8 cellular contexts compared by ENCODE assay signal in the genomic region with DNA sequence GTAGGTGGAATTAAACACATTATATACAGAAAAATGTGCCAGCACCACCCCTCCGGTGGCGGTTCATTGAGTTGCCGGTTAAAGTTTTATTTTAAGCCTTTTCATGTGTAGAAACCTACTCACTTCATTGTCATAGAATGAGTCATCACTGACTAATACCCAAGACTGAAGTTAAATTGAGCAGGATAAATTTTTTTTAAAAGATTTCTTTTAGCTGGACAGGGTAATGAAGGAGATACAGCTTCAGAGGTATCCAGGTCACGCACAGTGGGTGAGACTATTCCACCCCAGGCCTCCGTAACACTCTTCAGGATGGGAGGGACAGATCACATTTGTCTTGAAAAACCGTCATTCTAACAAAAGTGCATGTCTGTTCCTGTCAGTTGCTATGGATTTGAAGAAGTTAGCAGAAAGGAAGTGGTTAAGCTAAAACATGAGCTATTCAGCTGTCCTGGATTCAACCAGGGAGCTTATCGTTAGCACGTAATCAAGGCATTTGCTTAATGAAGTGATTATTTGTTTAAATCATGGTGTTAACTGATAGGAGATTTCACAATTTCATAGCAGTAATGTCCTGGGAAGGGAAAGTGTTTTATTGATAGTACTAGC. TPM values are rescaled to one million over a fixed set of nuclear protein-coding genes. Genes with fewer than 3 reads are reported as not detected.
DNase-seq lines count a peak whose midpoint lies in the region; ATAC-seq and TF ChIP-seq lines count a peak whose summit lies in the region.

No MANE protein-coding gene starts in this region.

- peaks cover 23% of the 10 kb centered on the region for H3K4me1 Mint-ChIP-seq in activated T-cell treated with anti-CD3 and anti-CD28 coated beads, Interleukin-2, amount 50 U/mL, for 4 hours (ENCODE audit: low read depth)

- peak; percentile 62 for DNase-seq in GM04504 (ENCODE audit: low read depth)
- peak; percentile 72 for DNase-seq in HT-29 (ENCODE audit: low spot score)
- DNase-seq in activated T-cell treated with anti-CD3 and anti-CD28 coated beads, Interleukin-2, amount 50 U/mL, for 4 hours: peak; percentile 32
- peak; percentile 89 for DNase-seq in kidney epithelial cell (ENCODE audit: low read depth)
- DNase-seq in NCI-H1930 (lab: John Stamatoyannopoulos, UW): no peak
- DNase-seq in NAMALWA (ENCODE audit: low spot score): no peak
- DNase-seq in NCI-H1417 treated with DMSO at 0.1 percent for 48 hours (lab: John Stamatoyannopoulos, UW): no peak

- peaks cover 67% of the 10 kb centered on the region for H3K36me3 Mint-ChIP-seq in activated T-cell treated with anti-CD3 and anti-CD28 coated beads, Interleukin-2, amount 50 U/mL, for 4 hours (ENCODE audit: insufficient read depth)

- peak; percentile 91 for ATAC-seq in GM21619 (IDR thresholded peaks at IDR 0.05; ENCODE audit: unreplicated experiment)
- ATAC-seq in activated T-cell treated with anti-CD3 and anti-CD28 coated beads, Interleukin-2, amount 50 U/mL, for 4 hours: peak; percentile 91

- H3K36me3 ChIP-seq in kidney epithelial cell (ENCODE audit: control insufficient read depth, insufficient read depth, low read length): peaks cover 7% of the 10 kb centered on the region

- no peaks in the 10 kb centered on the region for H3K9me3 Mint-ChIP-seq in activated T-cell treated with anti-CD3 and anti-CD28 coated beads, Interleukin-2, amount 50 U/mL, for 4 hours

- H3K27me3 Mint-ChIP-seq in activated T-cell treated with anti-CD3 and anti-CD28 coated beads, Interleukin-2, amount 50 U/mL, for 4 hours (ENCODE audit: low read depth): no peaks in the 10 kb centered on the region

- peak; percentile 3 for TF ChIP-seq CTCF in kidney epithelial cell (IDR thresholded peaks at IDR 0.05; ENCODE audit: insufficient read depth, low read length, poor library complexity, severe bottlenecking)

- no peaks in the 10 kb centered on the region for H3K27me3 ChIP-seq in kidney epithelial cell (ENCODE audit: control insufficient read depth, insufficient read depth, low read length)

- H3K4me3 ChIP-seq in kidney epithelial cell (ENCODE audit: low read depth, low read length): no peak overlapping the region

- H3K4me3 Mint-ChIP-seq in activated T-cell treated with anti-CD3 and anti-CD28 coated beads, Interleukin-2, amount 50 U/mL, for 4 hours: peak overlapping the region; percentile 47

RNA-seq across cellular contexts. Expression of gene WHAMM, which starts 23.3 kb away (rescaled TPM):
- 5.2 and 6.4 TPM in 2 replicates for total RNA-seq in HT-29 (2014; rRNA removed; shearing (Covaris generic))
- total RNA-seq in activated T-cell treated with anti-CD3 and anti-CD28 coated beads, Interleukin-2, amount 50 U/mL, for 4 hours: 1 to 10 TPM; 7.1 to 9.6 (median 7.6) TPM
- 5.4 and 6.6 TPM in 2 replicates for total RNA-seq in kidney epithelial cell

RNA-seq across cellular contexts. Expression of gene FSD2, which starts 26.8 kb away (rescaled TPM):
- total RNA-seq in HT-29 (2014; rRNA removed; shearing (Covaris generic)): not detected in 2 replicates
- not detected for total RNA-seq in activated T-cell treated with anti-CD3 and anti-CD28 coated beads, Interleukin-2, amount 50 U/mL, for 4 hours
- total RNA-seq in kidney epithelial cell: 0.13 TPM in 1 of 2 replicates, not detected in the other

Comparison
In these comparisons a context has a peak if more than half of its experiments do, and no peak if none do; other contexts are left out.
1. DNase-seq: peak in GM04504 (single experiment), HT-29 (single experiment), activated T-cell treated with anti-CD3 and anti-CD28 coated beads, Interleukin-2, amount 50 U/mL, for 4 hours (single experiment) and kidney epithelial cell (single experiment); none in NCI-H1930 (0 of 2), NAMALWA (single experiment) and NCI-H1417 treated with DMSO at 0.1 percent for 48 hours (single experiment).